In genomic region chr14:20855652-20856291, GRCh38 we compare ENCODE assay signal across 1 cellular context.
A peak's percentile ranks its signal among the peaks of the same experiment; 100 is the strongest.
TF ChIP-seq lines count a peak whose summit lies in the region.

No MANE protein-coding gene starts in this region.

TF ChIP-seq in K562, 482 proteins besides CTCF, POLR2A, EP300 and RAD21 (continued from another document):
- no peak for TF ChIP-seq SAFB2 (IDR thresholded peaks at IDR 0.05; ENCODE audit: borderline replicate concordance, low read depth, low read length, severe bottlenecking)
- TF ChIP-seq CHD7 (IDR thresholded peaks at IDR 0.05; ENCODE audit: low read depth, low read length): no peak
- TF ChIP-seq FOXP1 (CRISPR knock-in tag; IDR thresholded peaks at IDR 0.05): no peak
- peak; percentile 70 for TF ChIP-seq C11orf30 (IDR thresholded peaks at IDR 0.05; ENCODE audit: low read depth)
- TF ChIP-seq BACH1 (tag; IDR thresholded peaks at IDR 0.05): no peak
- no peak for TF ChIP-seq CCAR2 (IDR thresholded peaks at IDR 0.05; ENCODE audit: low read depth, low read length)
- TF ChIP-seq RREB1 (CRISPR knock-in tag; IDR thresholded peaks at IDR 0.05): no peak
- TF ChIP-seq XRCC5 (IDR thresholded peaks at IDR 0.05; ENCODE audit: low read depth, low read length): no peak
- TF ChIP-seq RBM14 (IDR thresholded peaks at IDR 0.05; ENCODE audit: borderline replicate concordance, insufficient read depth, low read depth, low read length): no peak
- TF ChIP-seq ZNF707 (CRISPR knock-in tag; conservative IDR thresholded peaks at IDR 0.05): no peak
- TF ChIP-seq FOXA1 (IDR thresholded peaks at IDR 0.05; ENCODE audit: borderline replicate concordance): no peak
- TF ChIP-seq ZNF324 (CRISPR knock-in tag; IDR thresholded peaks at IDR 0.05): no peak
- peak; percentile 49; the same call in 1 of the 2 replicates for TF ChIP-seq MAFK (IDR thresholded peaks at IDR 0.05; ENCODE audit: low read length)
- TF ChIP-seq RFX1 (IDR thresholded peaks at IDR 0.05): no peak
- no peak for TF ChIP-seq SP2 (IDR thresholded peaks at IDR 0.05; ENCODE audit: extremely low read depth, low read depth, low read length, poor library complexity, severe bottlenecking)
- TF ChIP-seq ZBTB12 (CRISPR knock-in tag; IDR thresholded peaks at IDR 0.05): no peak
- no peak for TF ChIP-seq NFATC3 (IDR thresholded peaks at IDR 0.05)
- no peak for TF ChIP-seq CCNT2 (IDR thresholded peaks at IDR 0.05; ENCODE audit: borderline replicate concordance, extremely low read depth, insufficient read length, low read depth, low read length)
- TF ChIP-seq ZBTB17 (CRISPR knock-in tag; IDR thresholded peaks at IDR 0.05): no peak
- no peak for TF ChIP-seq EWSR1 (IDR thresholded peaks at IDR 0.05; ENCODE audit: borderline replicate concordance, low read depth, partially characterized antibody)
- no peak for TF ChIP-seq STAT6 (CRISPR knock-in tag; IDR thresholded peaks at IDR 0.05)
- no peak for TF ChIP-seq EZH2 (IDR thresholded peaks at IDR 0.05; ENCODE audit: borderline replicate concordance, low read depth, low read length)
- TF ChIP-seq NFE2L1 (tag; IDR thresholded peaks at IDR 0.05; ENCODE audit: borderline replicate concordance, low read depth): no peak
